Comparison of ENCODE assay signal across 25 cellular contexts in genomic region chrX:120743266-120743665, GRCh38.
"Had no signal": no experiment of that assay in that cellular context is flagged by ENCODE, and none has a peak within 500 bp of the region (broad histone marks: within the 10 kb centered on the region; RNA-seq: fewer than 3 reads in every experiment).

No MANE protein-coding gene starts in this region.

- H3K4me3 ChIP-seq: stomach, suprapubic skin, testis, thoracic aorta, thyroid gland, tibial artery, tibial nerve, transverse colon, upper lobe of left lung, upper lobe of right lung, uterus, vagina had no signal

- H3K27ac ChIP-seq: stomach, suprapubic skin, testis, thoracic aorta, thyroid gland, tibial artery, tibial nerve, transverse colon, upper lobe of left lung, upper lobe of right lung, uterus, vagina had no signal

- ATAC-seq: stimulated activated effector memory CD8-positive, alpha-beta T cell treated with anti-CD3 and anti-CD28 coated beads, Interleukin-12 subunit alpha, Interleukin-12 subunit beta, amount 100 ng/mL, for 72 hours; stimulated activated memory B cell treated with anti-CD40 and anti-IgM and Interleukin-4, amounts not matched to agents 10 μg/mL and 1 μg/mL and 100 μg/mL, for 72 hours; stimulated activated naive B cell treated with anti-CD40 and anti-IgM and Interleukin-4, amounts not matched to agents 10 μg/mL and 1 μg/mL and 100 μg/mL, for 72 hours; stimulated activated naive CD8-positive, alpha-beta T cell treated with anti-CD3 and anti-CD28 coated beads, Interleukin-15, amount 100 ng/mL, for 72 hours; stimulated activated naive CD8-positive, alpha-beta T cell treated with anti-CD3 and anti-CD28 coated beads, Interleukin-15, Interleukin-2, amounts not matched to agents 100 U/mL and 50 U/mL, for 24 hours; upper lobe of right lung had no signal

- H3K36me3 ChIP-seq: stomach, suprapubic skin, thoracic aorta, thyroid gland, tibial artery, tibial nerve, transverse colon, upper lobe of left lung, upper lobe of right lung, uterus, vagina had no signal

- H3K9me3 ChIP-seq: stomach, suprapubic skin, testis, thoracic aorta, thyroid gland, tibial artery, tibial nerve, transverse colon, upper lobe of left lung, upper lobe of right lung, uterus, vagina had no signal

- DNase-seq: stimulated activated CD4-positive, alpha-beta T cell treated with anti-CD3 and anti-CD28 coated beads, Interleukin-2, amount 100 ng/mL, for 48 hours; stimulated activated CD4-positive, alpha-beta T cell treated with anti-CD3 and anti-CD28 coated beads, Interleukin-4, amount 100 ng/mL, for 1 hour; stimulated activated CD4-positive, alpha-beta T cell treated with anti-CD3 and anti-CD28 coated beads, Interleukin-4, amount 100 ng/mL, for 24 hours; stimulated activated CD4-positive, alpha-beta T cell treated with anti-CD3 and anti-CD28 coated beads, Interleukin-4, amount 100 ng/mL, for 4 hours; stimulated activated naive B cell treated with anti-CD40 and anti-IgM and Interleukin-4, amounts not matched to agents 10 μg/mL and 1 μg/mL and 100 μg/mL, for 72 hours; stimulated activated naive CD4-positive, alpha-beta T cell; stimulated activated naive CD4-positive, alpha-beta T cell treated with Interleukin-2 at 50 U/mL for 16 hours; stimulated activated naive CD8-positive, alpha-beta T cell treated with anti-CD3 and anti-CD28 coated beads, Interleukin-15, amount 100 ng/mL, for 72 hours; stimulated activated naive CD8-positive, alpha-beta T cell treated with anti-CD3 and anti-CD28 coated beads, Interleukin-15, Interleukin-2, amounts not matched to agents 100 U/mL and 50 U/mL, for 24 hours; stomach; substantia nigra; testis; thyroid gland; tibial artery; transverse colon; trophoblast cell; upper lobe of left lung; upper lobe of right lung; uterus had no signal

- H3K27me3 ChIP-seq: stomach, suprapubic skin, testis, thyroid gland, tibial artery, tibial nerve, transverse colon, upper lobe of left lung, upper lobe of right lung, uterus, vagina had no signal

- H3K4me1 ChIP-seq: stomach, suprapubic skin, testis, thyroid gland, tibial artery, tibial nerve, transverse colon, upper lobe of left lung, upper lobe of right lung, uterus, vagina had no signal
